Comparison of ENCODE assay signal across 4 cellular contexts in the genomic region with DNA sequence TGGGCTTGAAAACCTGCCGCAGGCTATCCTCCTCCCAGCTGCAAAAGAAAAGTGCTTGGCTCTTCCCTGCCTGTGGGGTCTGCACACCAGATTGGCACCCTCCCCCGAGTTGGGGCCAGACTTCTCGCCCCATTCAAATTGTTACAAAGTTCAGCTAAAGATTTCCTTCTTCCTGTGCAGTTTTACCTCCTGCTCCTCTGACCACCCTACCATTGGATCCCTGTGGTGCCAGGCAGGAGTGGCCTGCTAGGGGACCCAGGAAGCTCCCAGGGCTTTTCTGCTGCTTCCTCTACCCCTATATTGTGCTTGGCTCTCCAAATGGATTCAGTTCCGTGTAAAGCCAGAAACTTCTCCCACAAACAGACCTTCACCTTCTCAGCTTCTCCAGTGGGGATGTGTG.
"Had no signal": no experiment of that assay in that cellular context is flagged by ENCODE, and none has a peak within 500 bp of the region (broad histone marks: within the 10 kb centered on the region; RNA-seq: fewer than 3 reads in every experiment).

No MANE protein-coding gene starts in this region.

- H3K4me3 ChIP-seq: GM23338 had no signal

- H3K4me3 Mint-ChIP-seq: GM23338, H9 had no signal

- DNase-seq: H9, HCEC 1CT, IMR-90 had no signal

- ATAC-seq: GM23338 had no signal

- H3K27ac Mint-ChIP-seq: GM23338 had no signal
